ENCODE assay signal across 21 cellular contexts in the genomic region with DNA sequence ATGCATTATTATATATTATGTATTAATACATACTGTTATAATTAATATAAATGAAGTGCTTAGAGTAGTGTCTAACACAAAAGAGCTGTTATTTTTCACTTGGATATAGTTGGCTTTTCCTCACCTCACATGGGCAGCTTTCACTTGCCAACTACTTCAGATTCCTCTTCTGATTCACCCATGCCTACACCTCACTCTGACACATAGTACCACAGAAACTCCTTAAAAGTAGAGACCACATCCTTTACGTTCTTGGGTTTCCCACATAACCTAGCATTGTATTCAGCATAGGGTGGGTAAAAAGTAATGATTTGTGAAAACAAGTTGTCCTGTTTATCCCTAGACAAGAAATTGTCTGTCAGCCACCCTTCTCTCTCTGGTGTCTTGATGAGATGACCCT.
DNase-seq lines count a peak whose midpoint lies in the region; FAIRE-seq and TF ChIP-seq lines count a peak whose summit lies in the region.
"Had no signal": no experiment of that assay in that cellular context is flagged by ENCODE, and none has a peak within 500 bp of the region (broad histone marks: within the 10 kb centered on the region; RNA-seq: fewer than 3 reads in every experiment).

No MANE protein-coding gene starts in this region.

- no peaks in the 10 kb centered on the region for H3K9me1 ChIP-seq in keratinocyte (ENCODE audit: control insufficient read depth, extremely low read depth, insufficient read depth, low read length)

- dilution Hi-C loops in keratinocyte (cut with MboI; ENCODE audit: extremely low pct_ligation_motif_present, low sequenced_read_pairs): no loop called here

- H3K27ac ChIP-seq in keratinocyte (ENCODE audit: control insufficient read depth, insufficient read depth, low read length) (peak overlapping the region; percentile 70), uterus (no peak overlapping the region)
- H3K27ac ChIP-seq: A549; BLaER1 treated with 17β-estradiol and CSF1 and Interleukin-3, amounts not matched to agents 10 nM and 100 nM; Peyer's patch had no signal

- H3K9me3 Mint-ChIP-seq in nephron progenitor cell: no peaks in the 10 kb centered on the region

- peak; percentile 85 for FAIRE-seq in keratinocyte (lab: Jason Lieb, UNC)
- FAIRE-seq: A549, GM12891, GM18507, H1, K562 had no signal

- no peak for TF ChIP-seq CTCF in keratinocyte (optimal IDR thresholded peaks at IDR 0.05 in 1 of 3, IDR thresholded peaks at IDR 0.05 in 1 of 3, conservative IDR thresholded peaks at IDR 0.05 in 1 of 3; ENCODE audit: extremely low read depth in 1 of 3, insufficient read depth in 2 of 3, low read length in 3 of 3)
- no peak for TF ChIP-seq CTCF in uterus (IDR thresholded peaks at IDR 0.05)
- TF ChIP-seq CTCF in nephron progenitor cell (IDR thresholded peaks at IDR 0.05): no peak

- peaks cover 26% of the 10 kb centered on the region for H3K4me1 ChIP-seq in keratinocyte (ENCODE audit: control insufficient read depth, extremely low read depth, insufficient read depth, low read length)
- H3K4me1 ChIP-seq in uterus: no peaks in the 10 kb centered on the region
- H3K4me1 ChIP-seq: A549; BLaER1 treated with 17β-estradiol and CSF1 and Interleukin-3, amounts not matched to agents 10 nM and 100 nM; Peyer's patch had no signal

- H3K4me3 ChIP-seq in keratinocyte (ENCODE audit: control insufficient read depth in 2 of 3, extremely low read depth in 1 of 3, insufficient read depth in 2 of 3, low read depth in 1 of 3, low read length in 3 of 3) (no peak overlapping the region), uterus (no peak overlapping the region)
- H3K4me3 ChIP-seq: A549; BLaER1 treated with 17β-estradiol and CSF1 and Interleukin-3, amounts not matched to agents 10 nM and 100 nM; K562; Peyer's patch had no signal

- no peaks in the 10 kb centered on the region for H4K20me1 ChIP-seq in keratinocyte (ENCODE audit: control insufficient read depth, extremely low read depth, insufficient read depth, low read length)
- H4K20me1 ChIP-seq: BLaER1 treated with 17β-estradiol and CSF1 and Interleukin-3, amounts not matched to agents 10 nM and 100 nM had no signal

- H3K4me3 Mint-ChIP-seq in nephron progenitor cell: no peak overlapping the region

- intact Hi-C loops in uterus (cut with DNase I; ENCODE audit: low total_unique reads): no loop called here

- H3K9me3 ChIP-seq in keratinocyte (ENCODE audit: control insufficient read depth, low read depth, low read length) (no peaks in the 10 kb centered on the region), uterus (no peaks in the 10 kb centered on the region)
- H3K9me3 ChIP-seq: A549, Peyer's patch had no signal

- H3K27ac Mint-ChIP-seq in nephron progenitor cell: no peak overlapping the region

- H3K4me1 Mint-ChIP-seq in nephron progenitor cell: no peaks in the 10 kb centered on the region

- TF ChIP-seq POLR2A in uterus (IDR thresholded peaks at IDR 0.05): no peak

- no peaks in the 10 kb centered on the region for H3K36me3 Mint-ChIP-seq in nephron progenitor cell (ENCODE audit: low read depth)

- peak; percentile 29 for DNase-seq in EL
- DNase-seq in M059J (ENCODE audit: low read depth): peak; percentile 60
- DNase-seq in astrocyte of the hippocampus (ENCODE audit: low read depth, low spot score): peak; percentile 77
- DNase-seq in keratinocyte (ENCODE audit: low read depth, low spot score): peak; percentile 52
- no peak for DNase-seq in NCI-H446 (lab: John Stamatoyannopoulos, UW)
- no peak for DNase-seq in uterus
- DNase-seq in cerebellum (ENCODE audit: low spot score): no peak
- DNase-seq in nephron progenitor cell: no peak
- DNase-seq: DMS79 treated with DMSO at 0.1 percent for 48 hours, GF-D8, NCI-H1048, NCI-H1694, NCI-H524 treated with DMSO at 0.1 percent for 48 hours, Peyer's patch, SIG-M5 had no signal

- H3K27me3 ChIP-seq in keratinocyte (ENCODE audit: control insufficient read depth, extremely low read depth, insufficient read depth, low read length) (no peaks in the 10 kb centered on the region), uterus (no peaks in the 10 kb centered on the region)
- H3K27me3 ChIP-seq: BLaER1 treated with 17β-estradiol and CSF1 and Interleukin-3, amounts not matched to agents 10 nM and 100 nM; Peyer's patch had no signal

- no peaks in the 10 kb centered on the region for H3K79me2 ChIP-seq in keratinocyte (ENCODE audit: control insufficient read depth, insufficient read depth, low read length)

- H3K9ac ChIP-seq in keratinocyte (ENCODE audit: control insufficient read depth, extremely low read depth, insufficient read depth, low read length): no peak overlapping the region
- H3K9ac ChIP-seq: BLaER1 treated with 17β-estradiol and CSF1 and Interleukin-3, amounts not matched to agents 10 nM and 100 nM had no signal

- no peaks in the 10 kb centered on the region for H3K27me3 Mint-ChIP-seq in nephron progenitor cell (ENCODE audit: low read depth, poor library complexity)

- H3K4me2 ChIP-seq in keratinocyte (ENCODE audit: control insufficient read depth, extremely low read depth, insufficient read depth, low read depth, low read length): peak overlapping the region; percentile 17
- H3K4me2 ChIP-seq: A549; BLaER1 treated with 17β-estradiol and CSF1 and Interleukin-3, amounts not matched to agents 10 nM and 100 nM had no signal

- no peak overlapping the region for H2AFZ ChIP-seq in keratinocyte (ENCODE audit: control insufficient read depth, low read length)

- H3K36me3 ChIP-seq in keratinocyte (ENCODE audit: control insufficient read depth in 2 of 2, extremely low read depth in 1 of 2, insufficient read depth in 2 of 2, low read length in 2 of 2) (no peaks in the 10 kb centered on the region), uterus (no peaks in the 10 kb centered on the region)
- H3K36me3 ChIP-seq: BLaER1 treated with 17β-estradiol and CSF1 and Interleukin-3, amounts not matched to agents 10 nM and 100 nM; Peyer's patch had no signal

Comparison
In these comparisons a context has a peak if more than half of its experiments do, and no peak if none do; other contexts are left out.
1. DNase-seq: peak in EL (single experiment), M059J (single experiment), astrocyte of the hippocampus (single experiment) and keratinocyte (single experiment); none in NCI-H446 (0 of 2), uterus (0 of 2), cerebellum (single experiment) and nephron progenitor cell (single experiment).